35 cellular contexts compared by ENCODE assay signal in genomic region chr7:31651234-31651633, GRCh38. TPM values are rescaled to one million over a fixed set of nuclear protein-coding genes. Genes with fewer than 3 reads are reported as not detected.
"Had no signal": no experiment of that assay in that cellular context is flagged by ENCODE, and none has a peak within 500 bp of the region (broad histone marks: within the 10 kb centered on the region; RNA-seq: fewer than 3 reads in every experiment).

No MANE protein-coding gene starts in this region.

- H3K4me1 Mint-ChIP-seq: naive thymus-derived CD8-positive, alpha-beta T cell; stimulated activated memory B cell treated with anti-CD40 and anti-IgM and Interleukin-4, amounts not matched to agents 10 μg/mL and 1 μg/mL and 100 μg/mL, for 72 hours had no signal

- H3K27ac ChIP-seq: coronary artery, esophagus muscularis mucosa, foreskin keratinocyte, gastroesophageal sphincter, lower lobe of right lung, ovary, psoas muscle, sigmoid colon, testis, tibial artery had no signal

- H3K9me3 ChIP-seq: esophagus muscularis mucosa, gastroesophageal sphincter, lower lobe of right lung, ovary, psoas muscle, sigmoid colon, testis, tibial artery had no signal

- ATAC-seq: foreskin keratinocyte; gastroesophageal sphincter; left ventricle myocardium superior; lower lobe of right lung; naive thymus-derived CD8-positive, alpha-beta T cell; psoas muscle; right cardiac atrium; stimulated activated memory B cell treated with anti-CD40 and anti-IgM and Interleukin-4, amounts not matched to agents 10 μg/mL and 1 μg/mL and 100 μg/mL, for 72 hours; stimulated activated naive CD8-positive, alpha-beta T cell treated with anti-CD3 and anti-CD28 coated beads, Interleukin-15, Interleukin-2, amounts not matched to agents 100 U/mL and 50 U/mL, for 24 hours had no signal

- DNase-seq: dermis blood vessel endothelial cell; effector memory CD4-positive, alpha-beta T cell; foreskin keratinocyte; glutamatergic neuron; hypothalamus; left ventricle myocardium superior; lower lobe of right lung; naive thymus-derived CD8-positive, alpha-beta T cell; nephron progenitor cell; occipital lobe; ovary; posterior cingulate gyrus; psoas muscle; right cardiac atrium; sigmoid colon; stimulated activated CD4-positive, alpha-beta T cell treated with anti-CD3 and anti-CD28 coated beads, Interleukin-2, amount 100 ng/mL, for 24 hours; stimulated activated CD4-positive, alpha-beta T cell treated with anti-CD3 and anti-CD28 coated beads, Interleukin-4, amount 100 ng/mL, for 4 hours; stimulated activated naive CD8-positive, alpha-beta T cell treated with anti-CD3 and anti-CD28 coated beads, Interleukin-15, Interleukin-2, amounts not matched to agents 100 U/mL and 50 U/mL, for 24 hours; substantia nigra; testis; tibial artery had no signal

- H3K36me3 ChIP-seq: esophagus muscularis mucosa, gastroesophageal sphincter, lower lobe of right lung, ovary, sigmoid colon, tibial artery had no signal

- H3K27ac Mint-ChIP-seq: nephron progenitor cell; stimulated activated memory B cell treated with anti-CD40 and anti-IgM and Interleukin-4, amounts not matched to agents 10 μg/mL and 1 μg/mL and 100 μg/mL, for 72 hours; type B pancreatic cell had no signal

- H3K9me3 Mint-ChIP-seq: nephron progenitor cell; stimulated activated memory B cell treated with anti-CD40 and anti-IgM and Interleukin-4, amounts not matched to agents 10 μg/mL and 1 μg/mL and 100 μg/mL, for 72 hours; type B pancreatic cell had no signal

- H3K4me3 ChIP-seq: coronary artery, esophagus muscularis mucosa, gastroesophageal sphincter, lower lobe of right lung, ovary, psoas muscle, sigmoid colon, testis, tibial artery had no signal

- H3K27me3 ChIP-seq: esophagus muscularis mucosa, foreskin keratinocyte, gastroesophageal sphincter, ovary, sigmoid colon, testis, tibial artery had no signal

- H3K36me3 Mint-ChIP-seq: stimulated activated memory B cell treated with anti-CD40 and anti-IgM and Interleukin-4, amounts not matched to agents 10 μg/mL and 1 μg/mL and 100 μg/mL, for 72 hours; type B pancreatic cell had no signal

- H3K4me3 Mint-ChIP-seq: naive thymus-derived CD8-positive, alpha-beta T cell; nephron progenitor cell; stimulated activated memory B cell treated with anti-CD40 and anti-IgM and Interleukin-4, amounts not matched to agents 10 μg/mL and 1 μg/mL and 100 μg/mL, for 72 hours; type B pancreatic cell had no signal

- H3K4me1 ChIP-seq: esophagus muscularis mucosa, gastroesophageal sphincter, lower lobe of right lung, psoas muscle, sigmoid colon, testis, tibial artery had no signal

RNA-seq across cellular contexts. Expression of gene PPP1R17, which starts 35.8 kb away (rescaled TPM):
- total RNA-seq: dermis blood vessel endothelial cell; endothelial cell of umbilical vein; epithelial cell of proximal tubule; esophagus muscularis mucosa; fibroblast of lung; foreskin keratinocyte; gastroesophageal sphincter; left ventricle myocardium superior; lower lobe of right lung; mesenteric fat pad; myocyte; naive thymus-derived CD8-positive, alpha-beta T cell; psoas muscle; renal cortical epithelial cell; right cardiac atrium; sigmoid colon; skeletal muscle tissue; urinary bladder had no signal
- polyA plus RNA-seq: endothelial cell of umbilical vein; fibroblast of lung; foreskin keratinocyte; keratinocyte; naive thymus-derived CD8-positive, alpha-beta T cell; ovary; psoas muscle; right cardiac atrium; sigmoid colon; urinary bladder had no signal
